24 cellular contexts compared by ENCODE assay signal in genomic region chr13:75061909-75062308, GRCh38.
"Had no signal": no experiment of that assay in that cellular context is flagged by ENCODE, and none has a peak within 500 bp of the region (broad histone marks: within the 10 kb centered on the region; RNA-seq: fewer than 3 reads in every experiment).

No MANE protein-coding gene starts in this region.

- H3K27me3 ChIP-seq: esophagus squamous epithelium, foreskin keratinocyte, gastroesophageal sphincter, heart left ventricle, hepatocyte, left lung had no signal

- H3K4me3 ChIP-seq: coronary artery, esophagus squamous epithelium, gastroesophageal sphincter, heart left ventricle, hepatocyte, left lung, lower lobe of right lung, mucosa of descending colon had no signal

- H3K4me2 ChIP-seq: hepatocyte had no signal

- H3K9me3 Mint-ChIP-seq: endodermal cell, mesothelial cell of epicardium had no signal

- H3K27me3 Mint-ChIP-seq: dendritic cell treated with granulocyte-macrophage colony-stimulating factor and Interleukin-4, amounts not matched to agents 40 ng/mL and 50 ng/mL, for 4 days; naive B cell had no signal

- H3K36me3 ChIP-seq: esophagus squamous epithelium, gastroesophageal sphincter, heart left ventricle, left lung, lower lobe of right lung had no signal

- H3K4me1 ChIP-seq: esophagus squamous epithelium, foreskin keratinocyte, gastroesophageal sphincter, heart left ventricle, left lung, lower lobe of right lung had no signal

- ATAC-seq: effector memory CD8-positive, alpha-beta T cell; esophagus mucosa; foreskin keratinocyte; gastroesophageal sphincter; heart left ventricle; left cardiac atrium; left lung; left ventricle myocardium superior; lower lobe of right lung; mucosa of descending colon; naive thymus-derived CD8-positive, alpha-beta T cell had no signal

- H3K27ac ChIP-seq: coronary artery, epithelial cell of prostate, esophagus squamous epithelium, foreskin keratinocyte, gastroesophageal sphincter, heart left ventricle, hepatocyte, left lung, lower lobe of right lung had no signal

- H3K36me3 Mint-ChIP-seq: immature natural killer cell; mesothelial cell of epicardium; naive B cell; naive thymus-derived CD8-positive, alpha-beta T cell had no signal

- H3K4me1 Mint-ChIP-seq: endodermal cell; immature natural killer cell; mesothelial cell of epicardium; naive B cell; naive thymus-derived CD8-positive, alpha-beta T cell had no signal

- H3K4me3 Mint-ChIP-seq: dendritic cell treated with granulocyte-macrophage colony-stimulating factor and Interleukin-4, amounts not matched to agents 40 ng/mL and 50 ng/mL, for 4 days; effector memory CD8-positive, alpha-beta T cell; endodermal cell; immature natural killer cell; mesothelial cell of epicardium; naive B cell; naive thymus-derived CD8-positive, alpha-beta T cell had no signal

- H3K9me3 ChIP-seq: esophagus squamous epithelium, gastroesophageal sphincter, mucosa of descending colon had no signal

- H2AFZ ChIP-seq: hepatocyte had no signal

- DNase-seq: effector CD8-positive, alpha-beta T cell; effector memory CD8-positive, alpha-beta T cell; endodermal cell; erythroblast; esophagus squamous epithelium; foreskin keratinocyte; heart left ventricle; hypothalamus; immature natural killer cell; left cardiac atrium; left lung; left ventricle myocardium superior; lower lobe of right lung; mesenchymal stem cell; mucosa of descending colon; naive B cell; naive thymus-derived CD8-positive, alpha-beta T cell had no signal
